Comparison of ENCODE assay signal across 1 cellular context in the genomic region with DNA sequence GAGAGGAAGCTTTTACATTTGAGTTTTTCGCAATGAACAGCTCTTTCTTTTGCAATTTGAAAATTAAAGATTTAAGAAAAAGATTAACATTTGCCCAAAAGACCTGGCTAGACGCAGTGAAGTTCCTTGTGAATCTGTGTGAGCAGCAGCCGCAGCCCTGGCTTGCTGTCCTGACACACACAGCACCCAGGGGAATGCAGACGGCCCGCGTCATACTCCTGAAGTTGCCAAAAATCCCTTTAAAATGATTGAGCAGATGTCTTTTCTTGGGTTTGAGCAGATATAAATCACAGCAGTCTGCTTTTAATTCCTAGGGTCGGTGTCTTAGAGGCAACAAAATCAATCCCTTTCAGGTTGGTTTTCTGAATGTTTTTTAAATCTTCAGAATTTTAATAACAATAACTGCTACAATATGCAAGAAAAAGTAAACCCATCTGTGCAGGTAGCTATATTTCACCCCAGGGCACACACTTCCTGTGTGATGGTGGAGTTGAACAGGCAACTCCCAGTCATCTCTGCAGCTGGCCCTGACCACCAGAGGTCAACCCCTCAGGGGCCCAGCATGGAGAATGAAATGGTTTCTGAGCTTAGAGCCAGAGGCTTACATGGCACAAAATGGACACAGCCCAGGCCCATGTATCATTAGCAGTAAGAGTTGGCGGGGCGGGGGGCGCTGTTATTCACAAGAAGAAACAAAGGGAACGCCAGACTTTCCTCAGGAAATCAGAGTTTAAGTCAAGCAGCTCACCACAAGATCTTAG.
TF ChIP-seq lines count a peak whose summit lies in the region.

No MANE protein-coding gene starts in this region.

TF ChIP-seq in GM23338, 12 proteins besides CTCF, POLR2A, EP300 and RAD21 (continued from another document):
- TF ChIP-seq, protein P1, sequence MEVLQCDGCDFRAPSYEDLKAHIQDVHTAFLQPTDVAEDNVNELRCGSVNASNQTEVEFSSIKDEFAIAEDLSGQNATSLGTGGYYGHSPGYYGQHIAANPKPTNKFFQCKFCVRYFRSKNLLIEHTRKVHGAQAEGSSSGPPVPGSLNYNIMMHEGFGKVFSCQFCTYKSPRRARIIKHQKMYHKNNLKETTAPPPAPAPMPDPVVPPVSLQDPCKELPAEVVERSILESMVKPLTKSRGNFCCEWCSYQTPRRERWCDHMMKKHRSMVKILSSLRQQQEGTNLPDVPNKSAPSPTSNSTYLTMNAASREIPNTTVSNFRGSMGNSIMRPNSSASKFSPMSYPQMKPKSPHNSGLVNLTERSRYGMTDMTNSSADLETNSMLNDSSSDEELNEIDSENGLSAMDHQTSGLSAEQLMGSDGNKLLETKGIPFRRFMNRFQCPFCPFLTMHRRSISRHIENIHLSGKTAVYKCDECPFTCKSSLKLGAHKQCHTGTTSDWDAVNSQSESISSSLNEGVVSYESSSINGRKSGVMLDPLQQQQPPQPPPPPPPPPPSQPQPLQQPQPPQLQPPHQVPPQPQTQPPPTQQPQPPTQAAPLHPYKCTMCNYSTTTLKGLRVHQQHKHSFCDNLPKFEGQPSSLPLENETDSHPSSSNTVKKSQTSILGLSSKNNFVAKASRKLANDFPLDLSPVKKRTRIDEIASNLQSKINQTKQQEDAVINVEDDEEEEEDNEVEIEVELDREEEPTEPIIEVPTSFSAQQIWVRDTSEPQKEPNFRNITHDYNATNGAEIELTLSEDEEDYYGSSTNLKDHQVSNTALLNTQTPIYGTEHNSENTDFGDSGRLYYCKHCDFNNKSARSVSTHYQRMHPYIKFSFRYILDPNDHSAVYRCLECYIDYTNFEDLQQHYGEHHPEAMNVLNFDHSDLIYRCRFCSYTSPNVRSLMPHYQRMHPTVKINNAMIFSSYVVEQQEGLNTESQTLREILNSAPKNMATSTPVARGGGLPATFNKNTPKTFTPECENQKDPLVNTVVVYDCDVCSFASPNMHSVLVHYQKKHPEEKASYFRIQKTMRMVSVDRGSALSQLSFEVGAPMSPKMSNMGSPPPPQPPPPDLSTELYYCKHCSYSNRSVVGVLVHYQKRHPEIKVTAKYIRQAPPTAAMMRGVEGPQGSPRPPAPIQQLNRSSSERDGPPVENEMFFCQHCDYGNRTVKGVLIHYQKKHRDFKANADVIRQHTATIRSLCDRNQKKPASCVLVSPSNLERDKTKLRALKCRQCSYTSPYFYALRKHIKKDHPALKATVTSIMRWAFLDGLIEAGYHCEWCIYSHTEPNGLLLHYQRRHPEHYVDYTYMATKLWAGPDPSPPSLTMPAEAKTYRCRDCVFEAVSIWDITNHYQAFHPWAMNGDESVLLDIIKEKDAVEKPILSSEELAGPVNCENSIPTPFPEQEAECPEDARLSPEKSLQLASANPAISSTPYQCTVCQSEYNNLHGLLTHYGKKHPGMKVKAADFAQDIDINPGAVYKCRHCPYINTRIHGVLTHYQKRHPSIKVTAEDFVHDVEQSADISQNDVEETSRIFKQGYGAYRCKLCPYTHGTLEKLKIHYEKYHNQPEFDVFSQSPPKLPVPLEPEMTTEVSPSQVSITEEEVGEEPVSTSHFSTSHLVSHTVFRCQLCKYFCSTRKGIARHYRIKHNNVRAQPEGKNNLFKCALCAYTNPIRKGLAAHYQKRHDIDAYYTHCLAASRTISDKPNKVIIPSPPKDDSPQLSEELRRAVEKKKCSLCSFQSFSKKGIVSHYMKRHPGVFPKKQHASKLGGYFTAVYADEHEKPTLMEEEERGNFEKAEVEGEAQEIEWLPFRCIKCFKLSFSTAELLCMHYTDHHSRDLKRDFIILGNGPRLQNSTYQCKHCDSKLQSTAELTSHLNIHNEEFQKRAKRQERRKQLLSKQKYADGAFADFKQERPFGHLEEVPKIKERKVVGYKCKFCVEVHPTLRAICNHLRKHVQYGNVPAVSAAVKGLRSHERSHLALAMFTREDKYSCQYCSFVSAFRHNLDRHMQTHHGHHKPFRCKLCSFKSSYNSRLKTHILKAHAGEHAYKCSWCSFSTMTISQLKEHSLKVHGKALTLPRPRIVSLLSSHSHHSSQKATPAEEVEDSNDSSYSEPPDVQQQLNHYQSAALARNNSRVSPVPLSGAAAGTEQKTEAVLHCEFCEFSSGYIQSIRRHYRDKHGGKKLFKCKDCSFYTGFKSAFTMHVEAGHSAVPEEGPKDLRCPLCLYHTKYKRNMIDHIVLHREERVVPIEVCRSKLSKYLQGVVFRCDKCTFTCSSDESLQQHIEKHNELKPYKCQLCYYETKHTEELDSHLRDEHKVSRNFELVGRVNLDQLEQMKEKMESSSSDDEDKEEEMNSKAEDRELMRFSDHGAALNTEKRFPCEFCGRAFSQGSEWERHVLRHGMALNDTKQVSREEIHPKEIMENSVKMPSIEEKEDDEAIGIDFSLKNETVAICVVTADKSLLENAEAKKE (CRISPR knock-in tag; IDR thresholded peaks at IDR 0.05) = no peak
